ENCODE assay signal across 16 cellular contexts in the genomic region with DNA sequence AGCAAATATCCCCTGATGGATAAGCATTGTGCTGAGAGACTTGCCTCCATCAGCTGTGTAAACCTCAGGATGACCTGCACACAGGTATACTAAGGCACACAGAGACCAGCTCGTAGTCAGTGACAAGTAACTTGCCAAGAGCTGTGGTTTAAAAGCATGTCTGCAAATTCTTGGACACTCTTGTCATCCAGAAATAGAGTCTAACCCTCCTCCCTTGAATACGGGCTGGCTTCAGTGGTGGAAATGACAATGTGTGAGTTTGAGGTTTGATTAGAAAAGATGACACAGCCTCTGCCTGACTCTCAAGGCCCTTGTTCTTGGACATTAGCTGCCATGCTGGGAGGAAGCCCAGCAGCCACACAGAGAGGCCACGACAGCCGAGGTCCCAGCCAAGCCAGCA.
DNase-seq lines count a peak whose midpoint lies in the region; ATAC-seq and TF ChIP-seq lines count a peak whose summit lies in the region.
"Had no signal": no experiment of that assay in that cellular context is flagged by ENCODE, and none has a peak within 500 bp of the region (broad histone marks: within the 10 kb centered on the region; RNA-seq: fewer than 3 reads in every experiment).

No MANE protein-coding gene starts in this region.

- no peak overlapping the region for H3K9ac ChIP-seq in KMS-11

- ATAC-seq in psoas muscle (peak; percentile 65 to 81 (median 72)), HG03025 (IDR thresholded peaks at IDR 0.05; ENCODE audit: low FRiP score, unreplicated experiment) (no peak)
- no peak for ATAC-seq in stimulated activated naive CD8-positive, alpha-beta T cell treated with anti-CD3 and anti-CD28 coated beads, Interleukin-15, Interleukin-2, amounts not matched to agents 100 U/mL and 50 U/mL, for 24 hours
- ATAC-seq: PC-3 had no signal

- H3K4me2 ChIP-seq in KMS-11 = peak overlapping the region; percentile 49; the same call in 1 of the 2 replicates

- H3K27me3 ChIP-seq in KMS-11 (ENCODE audit: insufficient read depth, low read depth) = no peaks in the 10 kb centered on the region
- H3K27me3 ChIP-seq in left ventricle myocardium inferior (ENCODE audit: low read depth) = no peaks in the 10 kb centered on the region
- H3K27me3 ChIP-seq in psoas muscle (ENCODE audit: insufficient read depth in 3 of 3, low read length in 2 of 3) = no peaks in the 10 kb centered on the region
- H3K27me3 ChIP-seq: MG63 had no signal

- no peaks in the 10 kb centered on the region for H3K36me3 ChIP-seq in KMS-11 (ENCODE audit: insufficient read depth)
- H3K36me3 ChIP-seq in left ventricle myocardium inferior = no peaks in the 10 kb centered on the region
- no peaks in the 10 kb centered on the region for H3K36me3 ChIP-seq in psoas muscle (ENCODE audit: insufficient read depth in 1 of 2, low read depth in 1 of 2)
- H3K36me3 ChIP-seq: MG63 had no signal

- H3K27ac ChIP-seq in KMS-11 (no peak overlapping the region), left ventricle myocardium inferior (replicated peaks) (peak overlapping the region; percentile 60), psoas muscle (no peak overlapping the region)

- DNase-seq in astrocyte of the hippocampus (ENCODE audit: low read depth, low spot score) (peak; percentile 15), left ventricle myocardium inferior (no peak), psoas muscle (no peak), NCI-H2081 treated with DMSO at 0.1 percent for 48 hours (lab: John Stamatoyannopoulos, UW) (no peak)
- no peak for DNase-seq in stimulated activated naive CD8-positive, alpha-beta T cell treated with anti-CD3 and anti-CD28 coated beads, Interleukin-15, Interleukin-2, amounts not matched to agents 100 U/mL and 50 U/mL, for 24 hours
- DNase-seq: CD8-positive, alpha-beta memory T cell; DND-41; GDM1; KG1; MG63; NCI-H1092 treated with DMSO at 0.1 percent for 48 hours; NCI-H1694 treated with DMSO at 0.1 percent for 48 hours; NCI-H69; PC-3 had no signal

- no peak overlapping the region for H2AFZ ChIP-seq in KMS-11 (ENCODE audit: low read depth)

- intact Hi-C loops in left ventricle myocardium inferior (cut with micrococcal nuclease) (no loop called here), psoas muscle (cut with DNase I) (loop anchor here in 1 of 2 donors (5.0 kb wide), 1 partner anchor 42 kb away; no protein-coding TSS in a partner anchor)

- no peak overlapping the region for H3K4me3 ChIP-seq in KMS-11 (IDR thresholded peaks at IDR 0.05; ENCODE audit: insufficient read depth, low read depth, low read length)
- no peak overlapping the region for H3K4me3 ChIP-seq in left ventricle myocardium inferior
- H3K4me3 ChIP-seq in psoas muscle = no peak overlapping the region
- H3K4me3 ChIP-seq: MG63 had no signal

- no peak for TF ChIP-seq CTCF in KMS-11 (conservative IDR thresholded peaks at IDR 0.05; ENCODE audit: low read depth, low read length)
- TF ChIP-seq CTCF in left ventricle myocardium inferior (IDR thresholded peaks at IDR 0.05; ENCODE audit: borderline replicate concordance) = no peak
- TF ChIP-seq CTCF in psoas muscle (IDR thresholded peaks at IDR 0.05) = no peak

- WGBS in psoas muscle, 3 donors = 55 to 60% (median 59%) methylated on average over 4 of the region's 4 CpGs

- no peaks in the 10 kb centered on the region for H4K20me1 ChIP-seq in KMS-11 (ENCODE audit: insufficient read depth)

- H3K79me2 ChIP-seq in KMS-11 (ENCODE audit: insufficient read depth, low read depth) = no peaks in the 10 kb centered on the region

- peaks cover 14% of the 10 kb centered on the region for H3K9me3 ChIP-seq in left ventricle myocardium inferior (replicated peaks)
- H3K9me3 ChIP-seq in psoas muscle = no peaks in the 10 kb centered on the region
- H3K9me3 ChIP-seq: MG63 had no signal

- H3K4me1 ChIP-seq in KMS-11 (ENCODE audit: low read depth, poor library complexity, severe bottlenecking) (peaks cover 83% of the 10 kb centered on the region), left ventricle myocardium inferior (peaks cover 10% of the 10 kb centered on the region), psoas muscle (peaks cover 7% of the 10 kb centered on the region)

Comparison
In these comparisons a context has a peak if more than half of its experiments do, and no peak if none do; other contexts are left out.
1. ATAC-seq: peak in psoas muscle (4 of 4); none in stimulated activated naive CD8-positive, alpha-beta T cell treated with anti-CD3 and anti-CD28 coated beads, Interleukin-15, Interleukin-2, amounts not matched to agents 100 U/mL and 50 U/mL, for 24 hours (single experiment) and HG03025 (single experiment).